ENCODE assay signal across 8 cellular contexts in the genomic region with DNA sequence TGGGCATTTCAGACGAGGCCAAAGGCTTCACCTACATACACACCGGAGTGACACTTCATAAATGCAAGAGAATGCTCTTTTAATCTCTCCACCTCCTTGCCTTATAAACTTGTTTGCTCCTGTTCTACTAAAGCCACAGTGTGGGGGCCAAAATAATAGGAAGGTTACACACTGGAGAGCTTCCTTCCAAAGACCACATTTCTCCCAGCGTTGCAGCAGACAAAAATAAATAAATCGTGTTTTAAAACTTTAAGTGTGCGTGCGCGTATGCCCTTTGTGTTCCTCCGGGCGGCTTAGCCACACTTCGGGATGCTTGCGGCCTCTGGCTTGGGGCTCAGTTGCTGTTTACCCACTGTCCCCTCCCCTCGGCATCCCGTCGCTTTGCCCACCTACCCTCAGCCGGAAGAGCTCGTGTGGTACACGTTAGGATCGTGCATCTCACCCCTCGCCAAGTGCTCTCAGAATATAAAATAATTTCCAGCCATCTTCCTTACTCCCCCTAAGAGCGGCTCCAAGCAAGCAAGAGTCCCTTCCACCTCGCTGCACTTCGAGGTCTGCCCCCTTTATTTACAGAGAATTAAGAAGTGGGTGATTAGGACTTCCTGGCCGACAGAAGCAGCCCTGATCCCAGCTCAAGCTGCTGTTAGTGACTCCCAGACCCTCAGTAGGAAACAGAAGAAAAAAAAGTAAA. TPM values are rescaled to one million over a fixed set of nuclear protein-coding genes. Genes with fewer than 3 reads are reported as not detected.
A peak's percentile ranks its signal among the peaks of the same experiment; 100 is the strongest.
DNase-seq lines count a peak whose midpoint lies in the region; ATAC-seq and TF ChIP-seq lines count a peak whose summit lies in the region.

No MANE protein-coding gene starts in this region.

- POLR2A ChIA-PET in naive thymus-derived CD8-positive, alpha-beta T cell (lab: Charles Lee), result no interaction called here

- no peak for ATAC-seq in naive thymus-derived CD8-positive, alpha-beta T cell
- no peak for ATAC-seq in GM18867 (IDR thresholded peaks at IDR 0.05; ENCODE audit: unreplicated experiment)

- peaks cover 3% of the 10 kb centered on the region for H3K36me3 Mint-ChIP-seq in IgD-negative memory B cell
- peaks cover 9 to 28% (median 18%) of the 10 kb centered on the region in 3 donors for H3K36me3 Mint-ChIP-seq in naive thymus-derived CD8-positive, alpha-beta T cell

- H3K4me3 ChIP-seq in AG09309 (ENCODE audit: control insufficient read depth, low read depth, low read length), result peak overlapping the region; percentile 79

- H3K27ac Mint-ChIP-seq in IgD-negative memory B cell, result peak overlapping the region in 2 of 3 donors; percentile 33 to 57
- peak overlapping the region in 1 of 10 donors; percentile 40 for H3K27ac Mint-ChIP-seq in naive thymus-derived CD8-positive, alpha-beta T cell

- H3K4me3 Mint-ChIP-seq in IgD-negative memory B cell, result peak overlapping the region; percentile 49 to 93 (median 80)
- H3K4me3 Mint-ChIP-seq in naive thymus-derived CD8-positive, alpha-beta T cell, result peak overlapping the region; percentile 50 to 83 (median 69)

- peaks cover 72% of the 10 kb centered on the region for H3K27me3 Mint-ChIP-seq in IgD-negative memory B cell
- peaks cover 54 to 98% (median 71%) of the 10 kb centered on the region in 5 donors for H3K27me3 Mint-ChIP-seq in naive thymus-derived CD8-positive, alpha-beta T cell

- no peak for DNase-seq in AG09309 (ENCODE audit: low read depth)
- DNase-seq in ecto neural progenitor cell (ENCODE audit: low spot score), result peak; percentile 65
- no peak for DNase-seq in naive thymus-derived CD8-positive, alpha-beta T cell
- DNase-seq in NK-92 (lab: John Stamatoyannopoulos, UW; ENCODE audit: unreplicated experiment), result no peak
- no peak for DNase-seq in GOT3 (lab: John Stamatoyannopoulos, UW)
- DNase-seq in NCI-H446 treated with DMSO at 0.1 percent for 48 hours (lab: John Stamatoyannopoulos, UW), result no peak

- no peak for TF ChIP-seq CTCF in AG09309 (IDR thresholded peaks at IDR 0.05; ENCODE audit: control insufficient read depth, insufficient read depth, low read depth, low read length, missing control alignments)

- peaks cover 10 to 17% (median 14%) of the 10 kb centered on the region in 3 donors for H3K4me1 Mint-ChIP-seq in IgD-negative memory B cell
- H3K4me1 Mint-ChIP-seq in naive thymus-derived CD8-positive, alpha-beta T cell, result peaks cover 31 to 53% (median 48%) of the 10 kb centered on the region in 4 donors

- H3K9me3 Mint-ChIP-seq in IgD-negative memory B cell, result peaks cover 0 to 12% (median 0%) of the 10 kb centered on the region in 3 donors
- peaks cover 0 to 12% (median 1%) of the 10 kb centered on the region in 9 donors for H3K9me3 Mint-ChIP-seq in naive thymus-derived CD8-positive, alpha-beta T cell

RNA-seq across cellular contexts. Expression of gene MEIS2, which starts 3.3 kb away (rescaled TPM):
- polyA plus RNA-seq in IgD-negative memory B cell, result not detected
- not detected for total RNA-seq in naive thymus-derived CD8-positive, alpha-beta T cell
- not detected for polyA plus RNA-seq in naive thymus-derived CD8-positive, alpha-beta T cell
